19 cellular contexts compared by ENCODE assay signal in the genomic region with DNA sequence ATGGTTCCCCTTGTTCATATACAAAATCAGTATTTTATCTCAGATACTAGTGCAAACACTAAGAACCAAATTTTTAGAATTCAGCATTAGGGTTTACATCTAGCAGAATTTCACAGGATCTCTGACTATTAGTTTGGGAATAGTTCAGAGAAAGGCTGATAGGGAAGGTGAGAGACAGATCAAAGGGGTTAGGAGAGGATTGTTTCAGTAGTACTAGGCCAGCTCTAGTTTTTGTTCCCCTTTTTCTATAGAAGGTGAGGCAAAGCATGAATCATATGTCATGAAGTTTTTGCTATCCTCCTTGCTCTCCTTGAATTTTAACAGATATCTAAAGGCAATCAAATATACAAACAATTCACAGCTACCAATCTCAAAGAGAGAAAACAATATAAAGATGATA. TPM values are rescaled to one million over a fixed set of nuclear protein-coding genes. Genes with fewer than 3 reads are reported as not detected.
DNase-seq lines count a peak whose midpoint lies in the region; ATAC-seq and TF ChIP-seq lines count a peak whose summit lies in the region.
"Had no signal": no experiment of that assay in that cellular context is flagged by ENCODE, and none has a peak within 500 bp of the region (broad histone marks: within the 10 kb centered on the region; RNA-seq: fewer than 3 reads in every experiment).

No MANE protein-coding gene starts in this region.

- no peak for DNase-seq in activated CD4-positive, alpha-beta T cell treated with anti-CD3 and anti-CD28 coated beads, Interleukin-2, amount 50 U/mL, for 4 hours
- DNase-seq in MV-4-11 (lab: John Stamatoyannopoulos, UW) = no peak
- no peak for DNase-seq in NK-92 treated with Interleukin-12 subunit alpha and Interleukin-12 subunit beta, amount 100 ng/mL, for 24 hours (lab: John Stamatoyannopoulos, UW)
- no peak for DNase-seq in PC-3
- DNase-seq: activated CD4-positive, alpha-beta memory T cell treated with anti-CD3 and anti-CD28 coated beads, Interleukin-2, amount 10 ng/mL, durations not matched to agents 7 days and 5 days; cortex of kidney; DMS 273 treated with DMSO at 0.1 percent for 48 hours; NCI-H187; NCI-H524 treated with DMSO at 0.1 percent for 48 hours; right cardiac atrium; Right ventricle myocardium superior; stimulated activated CD4-positive, alpha-beta T cell treated with anti-CD3 and anti-CD28 coated beads, Interleukin-2, amount 100 ng/mL, for 48 hours had no signal

- no peaks in the 10 kb centered on the region for H3K36me3 ChIP-seq in OCI-LY3 (replicated peaks; ENCODE audit: low read depth, low read length)
- no peaks in the 10 kb centered on the region for H3K36me3 ChIP-seq in PC-3 (ENCODE audit: low read depth, low read length)
- H3K36me3 ChIP-seq: ascending aorta had no signal

- H3K79me2 ChIP-seq in OCI-LY3 (ENCODE audit: low read length) (no peaks in the 10 kb centered on the region), PC-3 (ENCODE audit: low read length) (no peaks in the 10 kb centered on the region)

- POLR2A ChIA-PET in PC-3 (lab: Charles Lee; ENCODE audit: unreplicated experiment) = no interaction called here

- H3K9ac ChIP-seq in OCI-LY3 (ENCODE audit: low read length) (no peak overlapping the region), PC-3 (ENCODE audit: low read length) (no peak overlapping the region)

- H4K20me1 ChIP-seq in OCI-LY3 (ENCODE audit: insufficient read depth, low read length) = no peaks in the 10 kb centered on the region
- no peaks in the 10 kb centered on the region for H4K20me1 ChIP-seq in PC-3 (ENCODE audit: low read length)

- H3K9me3 ChIP-seq in OCI-LY3 (ENCODE audit: insufficient read depth, low read length) (no peaks in the 10 kb centered on the region), PC-3 (ENCODE audit: low read length) (no peaks in the 10 kb centered on the region)
- H3K9me3 ChIP-seq: ascending aorta had no signal

- CTCF ChIA-PET in PC-3 (lab: Charles Lee) = interaction anchor here (0.6 kb wide), 1 partner anchor 55 kb away, joined by 4 read pairs; no protein-coding TSS in a partner anchor

- no peak overlapping the region for H3K27ac ChIP-seq in OCI-LY3 (ENCODE audit: low read length)
- H3K27ac ChIP-seq in PC-3 (ENCODE audit: low read length) = no peak overlapping the region
- H3K27ac ChIP-seq: ascending aorta had no signal

- ATAC-seq in GM18858 (IDR thresholded peaks at IDR 0.05; ENCODE audit: unreplicated experiment) (peak; percentile 98), GM21423 (IDR thresholded peaks at IDR 0.05; ENCODE audit: unreplicated experiment) (peak; percentile 82), HG03025 (IDR thresholded peaks at IDR 0.05; ENCODE audit: low FRiP score, unreplicated experiment) (peak; percentile 91), PC-3 (no peak)
- ATAC-seq: natural killer cell treated with Interleukin-12 subunit alpha and Interleukin-12 subunit beta and Interleukin-15 and Interleukin-18, amount 100 ng/mL, for 72 hours; right cardiac atrium had no signal

- H3K4me3 ChIP-seq in OCI-LY3 (ENCODE audit: low read length) (no peak overlapping the region), PC-3 (ENCODE audit: low read length) (no peak overlapping the region)
- H3K4me3 ChIP-seq: ascending aorta had no signal

- no peaks in the 10 kb centered on the region for H3K9me2 ChIP-seq in PC-3 (replicated peaks; ENCODE audit: low read length)

- H2AFZ ChIP-seq in OCI-LY3 (ENCODE audit: low read depth, low read length) (no peak overlapping the region), PC-3 (ENCODE audit: low read length) (no peak overlapping the region)

- no TSS peak for BruUV-seq in PC-3 (replicated peaks; lab: Mats Ljungman, UMichigan)

- H3K4me1 ChIP-seq in OCI-LY3 (ENCODE audit: low read length) (peaks cover 12% of the 10 kb centered on the region), PC-3 (ENCODE audit: insufficient read depth, low read length) (no peaks in the 10 kb centered on the region)
- H3K4me1 ChIP-seq: ascending aorta had no signal

- H3F3A ChIP-seq in PC-3 (ENCODE audit: low read length, unreplicated experiment) = no peaks in the 10 kb centered on the region

- intact Hi-C loops in PC-3 (cut with micrococcal nuclease) = no loop called here

- H3K27me3 ChIP-seq in OCI-LY3 (ENCODE audit: low read depth, low read length) (no peaks in the 10 kb centered on the region), PC-3 (ENCODE audit: low read length) (peaks cover 60% of the 10 kb centered on the region)
- H3K27me3 ChIP-seq: ascending aorta had no signal

- H3K4me2 ChIP-seq in OCI-LY3 (ENCODE audit: low read length) = peak overlapping the region; percentile 48
- no peak overlapping the region for H3K4me2 ChIP-seq in PC-3 (ENCODE audit: low read length)

- no peak for TF ChIP-seq CTCF in OCI-LY3 (IDR thresholded peaks at IDR 0.05; ENCODE audit: low read depth, low read length)
- TF ChIP-seq CTCF in PC-3 (conservative IDR thresholded peaks at IDR 0.05; ENCODE audit: low read depth, low read length) = no peak

RNA-seq across cellular contexts. Expression of a gene that starts 26.1 kb away (rescaled TPM):
- total RNA-seq in PC-3 (2014; rRNA removed) = 1.4 and 1.9 TPM in 2 replicates
- total RNA-seq: activated T-helper 2 cell treated with anti-CD3 and anti-CD28 coated beads, Interferon-gamma antibody, Interleukin-2, Interleukin-4, amounts not matched to agents 10 μg/mL and 5 μg/mL and 100 μg/mL, durations not matched to agents 14 hours and 24 hours and 36 hours; natural killer cell treated with Interleukin-12 subunit alpha and Interleukin-12 subunit beta and Interleukin-15 and Interleukin-18, amount 100 ng/mL, for 72 hours had no signal
